ENCODE assay signal across 20 cellular contexts in the genomic region with DNA sequence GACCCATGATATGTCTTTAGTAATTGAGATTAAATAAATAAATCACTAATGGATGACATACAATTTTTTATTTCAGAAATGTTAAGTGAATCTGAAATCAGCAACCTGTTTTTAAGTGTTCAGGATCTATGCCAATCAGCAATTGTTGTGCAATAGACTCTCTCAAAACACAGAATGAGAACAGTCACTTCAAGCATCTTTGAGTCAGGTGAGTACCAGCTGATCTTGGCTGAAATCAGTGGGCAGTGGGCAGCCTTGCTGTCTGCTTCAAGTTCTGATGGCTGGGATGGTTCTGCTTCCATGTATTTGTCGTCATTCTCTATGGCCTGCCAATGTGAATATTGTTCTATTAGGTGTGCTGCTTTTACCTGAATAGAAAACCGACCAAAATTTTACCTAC.
DNase-seq lines count a peak whose midpoint lies in the region; ATAC-seq, FAIRE-seq and TF ChIP-seq lines count a peak whose summit lies in the region.
"Had no signal": no experiment of that assay in that cellular context is flagged by ENCODE, and none has a peak within 500 bp of the region (broad histone marks: within the 10 kb centered on the region; RNA-seq: fewer than 3 reads in every experiment).

No MANE protein-coding gene starts in this region.

- DNase-seq in HepG2 (ENCODE audit: low spot score) (no peak), right lobe of liver (no peak), left lung (no peak), GM12891 (ENCODE audit: insufficient read length, low spot score) (no peak), NCI-H1105 (lab: John Stamatoyannopoulos, UW) (no peak)
- DNase-seq: AML-193; Caco-2; Calu3; CD4-positive, alpha-beta T cell; CD8-positive, alpha-beta T cell; DMS79 treated with DMSO at 0.1 percent for 48 hours; GF-D8 had no signal

- TF ChIP-seq CTCF in HepG2 (CRISPR knock-in tag; IDR thresholded peaks at IDR 0.05) (no peak), right lobe of liver (IDR thresholded peaks at IDR 0.05) (no peak), left lung (IDR thresholded peaks at IDR 0.05) (no peak)

- no TSS peak for BruUV-seq in HepG2 (replicated peaks; lab: Mats Ljungman, UMichigan)

- no peak overlapping the region for H3K4me3 ChIP-seq in HepG2 (replicated peaks in 1 of 3; ENCODE audit: insufficient read depth in 1 of 3, low read depth in 2 of 3, low read length in 3 of 3)
- H3K4me3 ChIP-seq in right lobe of liver = no peak overlapping the region
- no peak overlapping the region for H3K4me3 ChIP-seq in left lung
- H3K4me3 ChIP-seq: A549; BLaER1 treated with 17β-estradiol and CSF1 and Interleukin-3, amounts not matched to agents 10 nM and 100 nM had no signal

- TF ChIP-seq RAD21 in HepG2 (CRISPR knock-in tag; IDR thresholded peaks at IDR 0.05) = no peak

- intact Hi-C loops in HepG2 (cut with micrococcal nuclease; ENCODE audit: unreplicated experiment) (no loop called here), right lobe of liver (cut with DNase I) (no loop called here), left lung (cut with DNase I) (no loop called here)

- no peak overlapping the region for H3K9ac ChIP-seq in HepG2 (ENCODE audit: insufficient read depth, low read depth, low read length)
- H3K9ac ChIP-seq: BLaER1 treated with 17β-estradiol and CSF1 and Interleukin-3, amounts not matched to agents 10 nM and 100 nM had no signal

- CTCF ChIA-PET in HepG2 (lab: Yijun Ruan, JAX; ENCODE audit: low intra/inter-chr PET ratio, low total read pairs) = no interaction called here

- H4K20me1 ChIP-seq in HepG2 (ENCODE audit: insufficient read depth, low read length) = no peaks in the 10 kb centered on the region
- H4K20me1 ChIP-seq: BLaER1 treated with 17β-estradiol and CSF1 and Interleukin-3, amounts not matched to agents 10 nM and 100 nM had no signal

- in situ Hi-C loops in HepG2 (cut with HindIII; ENCODE audit: extremely low pct_ligation_motif_present, low pct_unique_long_range_greater_than_20kb) = no loop called here

- H3K27ac ChIP-seq in HepG2 (ENCODE audit: extremely low read length, insufficient read depth, low read length) (no peak overlapping the region), right lobe of liver (no peak overlapping the region), left lung (no peak overlapping the region)
- H3K27ac ChIP-seq: 22Rv1; A549; BLaER1 treated with 17β-estradiol and CSF1 and Interleukin-3, amounts not matched to agents 10 nM and 100 nM; C4-2B had no signal

- FAIRE-seq in HepG2 (lab: Jason Lieb, UNC) (no peak), GM12891 (lab: Jason Lieb, UNC) (no peak)
- FAIRE-seq: A549, D721Med, G401.6, GM12892, GM18507 had no signal

- WGBS in HepG2 (ENCODE audit: low lambda C conversion rate) = 0% methylated on average over 2 of the region's 2 CpGs
- 65% methylated on average over 2 of the region's 2 CpGs for WGBS in right lobe of liver (ENCODE audit: insufficient coverage, low coverage, low lambda C conversion rate, missing lambda C conversion rate)

- no peak overlapping the region for H2AFZ ChIP-seq in HepG2 (ENCODE audit: low read length)

- ATAC-seq in HepG2 (no peak), right lobe of liver (no peak), left lung (peak; percentile 24)
- ATAC-seq: A549; CD8-positive, alpha-beta T cell had no signal

- no peaks in the 10 kb centered on the region for H3K79me2 ChIP-seq in HepG2 (ENCODE audit: insufficient read depth, low read length)

- TF ChIP-seq EP300 in HepG2 (IDR thresholded peaks at IDR 0.05; ENCODE audit: low read depth in 2 of 2, low read length in 2 of 2) (no peak), HepG2 (CRISPR knock-in tag; IDR thresholded peaks at IDR 0.05; ENCODE audit: borderline replicate concordance) (no peak)

- H3K36me3 ChIP-seq in HepG2 (replicated peaks in 1 of 2; ENCODE audit: control insufficient read depth in 1 of 2, insufficient read depth in 2 of 2, low read length in 2 of 2) = no peaks in the 10 kb centered on the region
- H3K36me3 ChIP-seq in right lobe of liver = no peaks in the 10 kb centered on the region
- no peaks in the 10 kb centered on the region for H3K36me3 ChIP-seq in left lung
- H3K36me3 ChIP-seq: BLaER1 treated with 17β-estradiol and CSF1 and Interleukin-3, amounts not matched to agents 10 nM and 100 nM had no signal

- POLR2A ChIA-PET in HepG2 (lab: Yijun Ruan, JAX) = no interaction called here

- H3K4me1 ChIP-seq in HepG2 (ENCODE audit: insufficient read depth, low read length) (no peaks in the 10 kb centered on the region), right lobe of liver (no peaks in the 10 kb centered on the region), left lung (no peaks in the 10 kb centered on the region)
- H3K4me1 ChIP-seq: A549; BLaER1 treated with 17β-estradiol and CSF1 and Interleukin-3, amounts not matched to agents 10 nM and 100 nM; Caco-2 had no signal

- H3K27me3 ChIP-seq in HepG2 (ENCODE audit: control insufficient read depth in 1 of 2, insufficient read depth in 2 of 2, low read length in 2 of 2) (no peaks in the 10 kb centered on the region), right lobe of liver (no peaks in the 10 kb centered on the region), left lung (no peaks in the 10 kb centered on the region)
- H3K27me3 ChIP-seq: BLaER1 treated with 17β-estradiol and CSF1 and Interleukin-3, amounts not matched to agents 10 nM and 100 nM had no signal

- H3K9me3 ChIP-seq in HepG2 (ENCODE audit: low read length) (peaks cover 73% of the 10 kb centered on the region), right lobe of liver (no peaks in the 10 kb centered on the region), left lung (no peaks in the 10 kb centered on the region)
- H3K9me3 ChIP-seq: A549; BLaER1 treated with 17β-estradiol and CSF1 and Interleukin-3, amounts not matched to agents 10 nM and 100 nM; Caco-2 had no signal

- H3K4me2 ChIP-seq in HepG2 (ENCODE audit: low read depth, low read length) = no peak overlapping the region
- H3K4me2 ChIP-seq: A549; BLaER1 treated with 17β-estradiol and CSF1 and Interleukin-3, amounts not matched to agents 10 nM and 100 nM had no signal

- TF ChIP-seq POLR2A in HepG2 (IDR thresholded peaks at IDR 0.05; ENCODE audit: insufficient read depth in 1 of 2, low read depth in 2 of 2, low read length in 2 of 2) (no peak), right lobe of liver (IDR thresholded peaks at IDR 0.05) (no peak), GM12891 (IDR thresholded peaks at IDR 0.05; ENCODE audit: low read depth, low read length) (no peak)

TF ChIP-seq in HepG2, 621 proteins besides CTCF, POLR2A, EP300 and RAD21:
- TF ChIP-seq REPIN1 (CRISPR knock-in tag; IDR thresholded peaks at IDR 0.05; ENCODE audit: borderline replicate concordance, low read depth) = no peak
- peak; percentile 58; the same call in 1 of the 2 replicates for TF ChIP-seq CEBPB (IDR thresholded peaks at IDR 0.05; ENCODE audit: borderline replicate concordance, low read depth, low read length)

TF ChIP-seq in GM12891, 5 proteins besides CTCF, POLR2A, EP300 and RAD21:
- TF ChIP-seq SPI1 (IDR thresholded peaks at IDR 0.05; ENCODE audit: low read depth, low read length) (no peak), POLR2AphosphoS5 (IDR thresholded peaks at IDR 0.05; ENCODE audit: low read depth, low read length) (no peak), TAF1 (IDR thresholded peaks at IDR 0.05; ENCODE audit: low read depth, low read length) (no peak), POU2F2 (IDR thresholded peaks at IDR 0.05; ENCODE audit: low read depth, low read length) (no peak), PAX5 (IDR thresholded peaks at IDR 0.05; ENCODE audit: insufficient read depth, low read length, severe bottlenecking) (no peak)
